Comparison of ENCODE assay signal across 11 cellular contexts in the genomic region with DNA sequence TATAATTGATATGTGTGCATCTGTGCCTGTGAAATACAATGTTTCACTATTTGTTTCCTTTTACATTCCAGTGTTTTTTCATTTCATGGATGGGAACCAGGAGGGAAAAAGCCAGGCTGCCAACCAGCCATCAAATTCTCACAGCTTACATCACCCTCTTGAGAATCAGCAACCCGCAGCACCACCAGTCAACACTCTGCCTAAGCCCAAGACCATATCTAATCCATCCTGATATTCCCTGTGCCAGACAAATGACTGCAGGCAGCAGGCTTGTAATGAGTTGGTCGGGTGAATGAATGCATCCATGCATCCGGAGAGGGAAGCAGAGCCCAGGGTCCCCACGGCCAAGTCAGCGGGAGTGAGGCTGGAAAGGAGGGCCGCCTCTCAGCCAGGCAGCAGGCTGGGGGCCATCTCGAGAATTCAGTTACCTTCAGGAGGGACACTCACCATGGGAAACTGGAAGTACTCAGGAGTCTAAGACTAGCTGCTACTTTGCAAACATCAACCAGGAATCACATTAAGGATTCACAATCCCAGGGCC. TPM values are rescaled to one million over a fixed set of nuclear protein-coding genes. Genes with fewer than 3 reads are reported as not detected.
"Had no signal": no experiment of that assay in that cellular context is flagged by ENCODE, and none has a peak within 500 bp of the region (broad histone marks: within the 10 kb centered on the region; RNA-seq: fewer than 3 reads in every experiment).

No MANE protein-coding gene starts in this region.

- H3K4me1 Mint-ChIP-seq: activated naive CD8-positive, alpha-beta T cell treated with anti-CD3 and anti-CD28 coated beads for 36 hours had no signal

- H3K9me3 ChIP-seq: breast epithelium, esophagus muscularis mucosa, upper lobe of right lung had no signal

- H3K4me3 Mint-ChIP-seq: activated naive CD8-positive, alpha-beta T cell treated with anti-CD3 and anti-CD28 coated beads for 36 hours; stimulated activated naive CD8-positive, alpha-beta T cell treated with anti-CD3 and anti-CD28 coated beads, Interleukin-15, Interleukin-2, amounts not matched to agents 100 ng/mL and 50 ng/mL, for 24 hours had no signal

- H3K4me1 ChIP-seq: breast epithelium, esophagus muscularis mucosa, upper lobe of right lung had no signal

- H3K27ac Mint-ChIP-seq: activated naive CD8-positive, alpha-beta T cell treated with anti-CD3 and anti-CD28 coated beads for 36 hours; stimulated activated naive CD8-positive, alpha-beta T cell treated with anti-CD3 and anti-CD28 coated beads, Interleukin-15, Interleukin-2, amounts not matched to agents 100 ng/mL and 50 ng/mL, for 24 hours had no signal

- H3K36me3 ChIP-seq: breast epithelium, esophagus muscularis mucosa, upper lobe of right lung had no signal

- H3K4me3 ChIP-seq: breast epithelium, esophagus muscularis mucosa, upper lobe of right lung had no signal

- H3K9me3 Mint-ChIP-seq: activated naive CD8-positive, alpha-beta T cell treated with anti-CD3 and anti-CD28 coated beads for 36 hours; stimulated activated naive CD8-positive, alpha-beta T cell treated with anti-CD3 and anti-CD28 coated beads, Interleukin-15, Interleukin-2, amounts not matched to agents 100 ng/mL and 50 ng/mL, for 24 hours had no signal

- DNase-seq: activated CD4-positive, alpha-beta T cell treated with anti-CD3 and anti-CD28 coated beads for 1 hour; activated gamma-delta T cell treated with Interleukin-2 at 50 U/mL for 16 hours; activated naive CD8-positive, alpha-beta T cell treated with anti-CD3 and anti-CD28 coated beads for 36 hours; activated T-cell treated with anti-CD3 and anti-CD28 coated beads, Interleukin-2, amount 50 U/mL, for 48 hours; stimulated activated CD4-positive, alpha-beta T cell treated with anti-CD3 and anti-CD28 coated beads, Interleukin-4, amount 100 ng/mL, for 1 hour; stimulated activated CD8-positive, alpha-beta memory T cell treated with anti-CD3 and anti-CD28 coated beads, Interleukin-4, amount 100 ng/mL, for 48 hours; upper lobe of right lung had no signal

- H3K36me3 Mint-ChIP-seq: activated naive CD8-positive, alpha-beta T cell treated with anti-CD3 and anti-CD28 coated beads for 36 hours had no signal

- H3K27me3 ChIP-seq: breast epithelium, upper lobe of right lung had no signal

- H3K27ac ChIP-seq: breast epithelium, esophagus muscularis mucosa, upper lobe of right lung had no signal

RNA-seq across cellular contexts. Expression of a gene that starts 46.9 kb away (rescaled TPM):
- total RNA-seq: fibroblast of villous mesenchyme had no signal
